In genomic region chr2:205717999-205718398, GRCh38 we compare ENCODE assay signal across 25 cellular contexts. TPM values are rescaled to one million over a fixed set of nuclear protein-coding genes. Genes with fewer than 3 reads are reported as not detected.
DNase-seq lines count a peak whose midpoint lies in the region; TF ChIP-seq lines count a peak whose summit lies in the region.
"Had no signal": no experiment of that assay in that cellular context is flagged by ENCODE, and none has a peak within 500 bp of the region (broad histone marks: within the 10 kb centered on the region; RNA-seq: fewer than 3 reads in every experiment).

No MANE protein-coding gene starts in this region.

- H3K36me3 ChIP-seq in adipocyte (ENCODE audit: control insufficient read depth, insufficient read depth, low read length, severe bottlenecking) (peaks cover 12% of the 10 kb centered on the region), neural progenitor cell (no peaks in the 10 kb centered on the region), uterus (no peaks in the 10 kb centered on the region), prostate gland (no peaks in the 10 kb centered on the region)
- H3K36me3 ChIP-seq: right atrium auricular region had no signal

- no peak overlapping the region for H3K4me2 ChIP-seq in neural progenitor cell
- H3K4me2 ChIP-seq: SK-N-SH had no signal

- intact Hi-C loops in uterus (cut with DNase I; ENCODE audit: low total_unique reads) (no loop called here), prostate gland (cut with DNase I) (no loop called here)

- H3K9ac ChIP-seq in adipocyte (ENCODE audit: low read length) (no peak overlapping the region), neural progenitor cell (no peak overlapping the region)
- H3K9ac ChIP-seq: parathyroid adenoma, SK-N-SH had no signal

- H3K79me2 ChIP-seq in neural progenitor cell (ENCODE audit: low read depth), result no peaks in the 10 kb centered on the region
- H3K79me2 ChIP-seq: parathyroid adenoma had no signal

- no peak for TF ChIP-seq CTCF in neural progenitor cell (IDR thresholded peaks at IDR 0.05)
- no peak for TF ChIP-seq CTCF in uterus (IDR thresholded peaks at IDR 0.05)
- no peak for TF ChIP-seq CTCF in prostate gland (IDR thresholded peaks at IDR 0.05)

- H3K27me3 ChIP-seq in adipocyte (replicated peaks; ENCODE audit: control insufficient read depth, insufficient read depth, low read length) (no peaks in the 10 kb centered on the region), neural progenitor cell (no peaks in the 10 kb centered on the region), uterus (no peaks in the 10 kb centered on the region), prostate gland (replicated peaks; ENCODE audit: insufficient read depth) (no peaks in the 10 kb centered on the region)
- H3K27me3 ChIP-seq: heart right ventricle, right atrium auricular region had no signal

- H3K4me1 ChIP-seq in adipocyte (ENCODE audit: control insufficient read depth, insufficient read depth, low read length) (peaks cover 41% of the 10 kb centered on the region), neural progenitor cell (peaks cover 83% of the 10 kb centered on the region), uterus (peaks cover 8 to 12% of the 10 kb centered on the region in 2 donors), prostate gland (replicated peaks) (no peaks in the 10 kb centered on the region)
- H3K4me1 ChIP-seq: parathyroid adenoma had no signal

- H3K27ac ChIP-seq in neural progenitor cell, result no peak overlapping the region
- H3K27ac ChIP-seq in uterus, result peak overlapping the region; percentile 6 to 53
- H3K27ac ChIP-seq in prostate gland, result no peak overlapping the region
- H3K27ac ChIP-seq: heart right ventricle, parathyroid adenoma, right atrium auricular region had no signal

- H3K9me3 ChIP-seq in adipocyte (ENCODE audit: control insufficient read depth, low read length), result no peaks in the 10 kb centered on the region
- no peaks in the 10 kb centered on the region for H3K9me3 ChIP-seq in neural progenitor cell (ENCODE audit: low read depth)
- H3K9me3 ChIP-seq in uterus, result no peaks in the 10 kb centered on the region
- H3K9me3 ChIP-seq in prostate gland, result no peaks in the 10 kb centered on the region
- H3K9me3 ChIP-seq: heart right ventricle, right atrium auricular region, SK-N-SH had no signal

- H3K27ac Mint-ChIP-seq in neural progenitor cell, result peak overlapping the region; percentile 42
- H3K27ac Mint-ChIP-seq: activated CD4-positive, alpha-beta memory T cell treated with anti-CD3 and anti-CD28 coated beads for 36 hours; natural killer cell treated with Interleukin-12 subunit alpha and Interleukin-12 subunit beta and Interleukin-15 and Interleukin-18, amount 100 ng/mL, for 72 hours; T-helper 17 cell had no signal

- H3F3A ChIP-seq in neural progenitor cell (ENCODE audit: low read depth), result peaks cover 67% of the 10 kb centered on the region

- H3K4me3 Mint-ChIP-seq in neural progenitor cell, result no peak overlapping the region
- H3K4me3 Mint-ChIP-seq: activated CD4-positive, alpha-beta memory T cell treated with anti-CD3 and anti-CD28 coated beads for 36 hours; natural killer cell treated with Interleukin-12 subunit alpha and Interleukin-12 subunit beta and Interleukin-15 and Interleukin-18, amount 100 ng/mL, for 72 hours; T-helper 17 cell had no signal

- H3K36me3 Mint-ChIP-seq in neural progenitor cell, result no peaks in the 10 kb centered on the region
- H3K36me3 Mint-ChIP-seq: activated CD4-positive, alpha-beta memory T cell treated with anti-CD3 and anti-CD28 coated beads for 36 hours; natural killer cell treated with Interleukin-12 subunit alpha and Interleukin-12 subunit beta and Interleukin-15 and Interleukin-18, amount 100 ng/mL, for 72 hours had no signal

- WGBS in prostate gland, result 78% methylated on average over 3 of the region's 3 CpGs

- no peak overlapping the region for H2AFZ ChIP-seq in neural progenitor cell (replicated peaks)
- H2AFZ ChIP-seq: parathyroid adenoma had no signal

- H4K20me1 ChIP-seq in neural progenitor cell (ENCODE audit: low read depth), result no peaks in the 10 kb centered on the region

- H3K27me3 Mint-ChIP-seq in neural progenitor cell (ENCODE audit: insufficient read depth, low read depth), result peaks cover 38% of the 10 kb centered on the region

- DNase-seq in adipocyte (ENCODE audit: low read depth) (peak; percentile 61), fibroblast of peridontal ligament (ENCODE audit: extremely low read depth) (peak; percentile 61), neural progenitor cell (ENCODE audit: low spot score) (no peak), uterus (no peak), NCI-H2029 treated with DMSO at 0.1 percent for 48 hours (lab: John Stamatoyannopoulos, UW) (no peak), prostate gland (ENCODE audit: low spot score) (no peak), ecto neural progenitor cell (ENCODE audit: low spot score) (no peak)
- DNase-seq: activated CD4-positive, alpha-beta memory T cell treated with anti-CD3 and anti-CD28 coated beads for 36 hours; activated CD4-positive, CD25-positive, alpha-beta regulatory T cell treated with anti-CD3 and anti-CD28 coated beads, Interleukin-2, amount 50 U/mL, for 72 hours; activated naive CD4-positive, alpha-beta T cell treated with Interleukin-2 at 50 U/mL for 16 hours; amniotic stem cell; Calu3; DND-41; heart right ventricle; kidney; MM.1S; NCI-H1930; NCI-H2227 treated with DMSO at 0.1 percent for 48 hours; NCI-H526; SK-N-SH; T-helper 17 cell; trophoblast cell had no signal

- no peaks in the 10 kb centered on the region for H3K9me3 Mint-ChIP-seq in neural progenitor cell
- H3K9me3 Mint-ChIP-seq: activated CD4-positive, alpha-beta memory T cell treated with anti-CD3 and anti-CD28 coated beads for 36 hours; natural killer cell treated with Interleukin-12 subunit alpha and Interleukin-12 subunit beta and Interleukin-15 and Interleukin-18, amount 100 ng/mL, for 72 hours had no signal

- peak overlapping the region; percentile 11 for H3K4me3 ChIP-seq in adipocyte (ENCODE audit: low read length)
- H3K4me3 ChIP-seq in neural progenitor cell, result no peak overlapping the region
- no peak overlapping the region for H3K4me3 ChIP-seq in uterus
- no peak overlapping the region for H3K4me3 ChIP-seq in prostate gland
- H3K4me3 ChIP-seq: heart right ventricle, right atrium auricular region had no signal

- TF ChIP-seq POLR2A in uterus (IDR thresholded peaks at IDR 0.05), result no peak
- no peak for TF ChIP-seq POLR2A in prostate gland (IDR thresholded peaks at IDR 0.05)

- H3K4me1 Mint-ChIP-seq in neural progenitor cell, result peaks cover 97% of the 10 kb centered on the region

RNA-seq across cellular contexts. Expression of gene NRP2, which starts 35.7 kb away (rescaled TPM):
- total RNA-seq in neural progenitor cell (ENCODE audit: low replicate concordance) (27.8 and 32.0 TPM in 2 replicates), uterus (100 to 1,000 TPM in 3 of 4 donors, 10 to 100 TPM in 1; 35.9 to 156 (median 114) TPM), prostate gland (10 to 100 TPM in 1 of 2 donors, 1 to 10 TPM in 1; 9.7 to 21.0 TPM)

Comparison
In these comparisons a context has a peak if more than half of its experiments do, and no peak if none do; other contexts are left out.
1. DNase-seq: peak in adipocyte (single experiment) and fibroblast of peridontal ligament (single experiment); none in neural progenitor cell (single experiment), uterus (0 of 2), NCI-H2029 treated with DMSO at 0.1 percent for 48 hours (single experiment), prostate gland (single experiment) and ecto neural progenitor cell (single experiment).
2. H3K27ac ChIP-seq: peak in uterus (2 of 2); none in neural progenitor cell (single experiment) and prostate gland (0 of 2).